1 cellular context compared by ENCODE assay signal in genomic region chr15:45346381-45346780, GRCh38.
A peak's percentile ranks its signal among the peaks of the same experiment; 100 is the strongest.
TF ChIP-seq lines count a peak whose summit lies in the region.

No MANE protein-coding gene starts in this region.

TF ChIP-seq in HepG2, 621 proteins besides CTCF, POLR2A, EP300 and RAD21:
- TF ChIP-seq TEAD3 (CRISPR knock-in tag; optimal IDR thresholded peaks at IDR 0.05; ENCODE audit: borderline replicate concordance): peak; percentile 51
- TF ChIP-seq DPF2 (CRISPR knock-in tag; IDR thresholded peaks at IDR 0.05; ENCODE audit: borderline replicate concordance, low read depth): no peak
